30 cellular contexts compared by ENCODE assay signal in the genomic region with DNA sequence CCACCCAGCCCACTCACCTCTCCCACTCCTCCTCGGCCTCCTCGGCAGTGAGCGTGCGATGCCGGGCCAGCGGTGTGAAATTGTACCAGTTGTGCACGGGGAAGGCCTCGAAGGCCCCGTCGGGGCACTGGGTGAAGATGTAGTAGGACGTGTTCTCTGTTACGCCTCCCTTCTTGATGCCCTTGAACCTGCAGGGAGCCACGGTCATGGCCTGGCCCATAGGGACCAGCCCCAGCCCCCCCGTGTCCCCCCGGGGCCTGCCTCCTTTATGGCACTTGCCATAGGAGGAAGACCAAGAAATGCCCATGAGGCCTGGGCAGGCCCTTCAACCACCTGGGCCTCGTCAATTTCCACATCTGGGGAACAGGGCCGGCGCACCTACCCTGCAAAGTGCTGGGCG.
"Had no signal": no experiment of that assay in that cellular context is flagged by ENCODE, and none has a peak within 500 bp of the region (broad histone marks: within the 10 kb centered on the region; RNA-seq: fewer than 3 reads in every experiment).

No MANE protein-coding gene starts in this region.

- H3K27me3 Mint-ChIP-seq: naive thymus-derived CD8-positive, alpha-beta T cell; natural killer cell treated with Interleukin-12 subunit alpha and Interleukin-12 subunit beta and Interleukin-15 and Interleukin-18, amount 100 ng/mL, for 72 hours; progenitor cell of endocrine pancreas; stimulated activated memory B cell treated with anti-CD40 and anti-IgM and Interleukin-4, amounts not matched to agents 10 μg/mL and 1 μg/mL and 100 μg/mL, for 72 hours; stimulated activated naive CD8-positive, alpha-beta T cell treated with anti-CD3 and anti-CD28 coated beads, Interleukin-15, amount 100 ng/mL, for 72 hours; type B pancreatic cell had no signal

- DNase-seq: naive thymus-derived CD8-positive, alpha-beta T cell; nephron progenitor cell; occipital lobe; ovary; posterior cingulate gyrus; psoas muscle; right cardiac atrium; right lobe of liver; sigmoid colon; small intestine; stimulated activated CD4-positive, alpha-beta T cell treated with anti-CD3 and anti-CD28 coated beads, Interleukin-15, amount 100 ng/mL, for 24 hours; stimulated activated CD4-positive, alpha-beta T cell treated with anti-CD3 and anti-CD28 coated beads, Interleukin-2, amount 100 ng/mL, for 24 hours; stimulated activated CD4-positive, alpha-beta T cell treated with anti-CD3 and anti-CD28 coated beads, Interleukin-2, amount 100 ng/mL, for 48 hours; stimulated activated CD4-positive, alpha-beta T cell treated with anti-CD3 and anti-CD28 coated beads, Interleukin-4, amount 100 ng/mL, for 24 hours; stimulated activated naive CD4-positive, alpha-beta T cell; stimulated activated naive CD8-positive, alpha-beta T cell treated with anti-CD3 and anti-CD28 coated beads, Interleukin-15, amount 100 ng/mL, for 72 hours; stimulated activated naive CD8-positive, alpha-beta T cell treated with anti-CD3 and anti-CD28 coated beads, Interleukin-15, Interleukin-2, amounts not matched to agents 100 U/mL and 50 U/mL, for 24 hours; substantia nigra; testis; tibial artery; transverse colon; upper lobe of right lung; uterus had no signal

- H3K9me3 Mint-ChIP-seq: naive thymus-derived CD8-positive, alpha-beta T cell; natural killer cell treated with Interleukin-12 subunit alpha and Interleukin-12 subunit beta and Interleukin-15 and Interleukin-18, amount 100 ng/mL, for 72 hours; nephron progenitor cell; neural crest cell; stimulated activated memory B cell treated with anti-CD40 and anti-IgM and Interleukin-4, amounts not matched to agents 10 μg/mL and 1 μg/mL and 100 μg/mL, for 72 hours; stimulated activated naive CD8-positive, alpha-beta T cell treated with anti-CD3 and anti-CD28 coated beads, Interleukin-15, amount 100 ng/mL, for 72 hours; type B pancreatic cell had no signal

- H3K27me3 ChIP-seq: ovary, right lobe of liver, sigmoid colon, suprapubic skin, testis, tibial artery, transverse colon, upper lobe of right lung, uterus had no signal

- FAIRE-seq: small intestine had no signal

- H3K36me3 ChIP-seq: ovary, uterus had no signal

- H3K27ac Mint-ChIP-seq: nephron progenitor cell; progenitor cell of endocrine pancreas; stimulated activated memory B cell treated with anti-CD40 and anti-IgM and Interleukin-4, amounts not matched to agents 10 μg/mL and 1 μg/mL and 100 μg/mL, for 72 hours; stimulated activated naive CD8-positive, alpha-beta T cell treated with anti-CD3 and anti-CD28 coated beads, Interleukin-15, amount 100 ng/mL, for 72 hours; type B pancreatic cell had no signal

- H2AFZ ChIP-seq: parathyroid adenoma had no signal

- H3K27ac ChIP-seq: ovary, parathyroid adenoma, psoas muscle, right lobe of liver, sigmoid colon, suprapubic skin, testis, tibial artery, transverse colon, upper lobe of right lung, uterus had no signal

- H3K4me3 Mint-ChIP-seq: naive thymus-derived CD8-positive, alpha-beta T cell; natural killer cell treated with Interleukin-12 subunit alpha and Interleukin-12 subunit beta and Interleukin-15 and Interleukin-18, amount 100 ng/mL, for 72 hours; nephron progenitor cell; neural crest cell; stimulated activated memory B cell treated with anti-CD40 and anti-IgM and Interleukin-4, amounts not matched to agents 10 μg/mL and 1 μg/mL and 100 μg/mL, for 72 hours; stimulated activated naive CD8-positive, alpha-beta T cell treated with anti-CD3 and anti-CD28 coated beads, Interleukin-15, amount 100 ng/mL, for 72 hours; type B pancreatic cell had no signal

- H3K9me3 ChIP-seq: ovary, psoas muscle, right lobe of liver, sigmoid colon, suprapubic skin, testis, tibial artery, transverse colon, upper lobe of right lung, uterus had no signal

- H3K4me3 ChIP-seq: ovary, psoas muscle, right lobe of liver, sigmoid colon, suprapubic skin, testis, tibial artery, transverse colon, upper lobe of right lung, uterus had no signal

- H3K4me1 ChIP-seq: testis had no signal

- H3K9ac ChIP-seq: parathyroid adenoma had no signal
